Comparison of ENCODE assay signal across 8 cellular contexts in the genomic region with DNA sequence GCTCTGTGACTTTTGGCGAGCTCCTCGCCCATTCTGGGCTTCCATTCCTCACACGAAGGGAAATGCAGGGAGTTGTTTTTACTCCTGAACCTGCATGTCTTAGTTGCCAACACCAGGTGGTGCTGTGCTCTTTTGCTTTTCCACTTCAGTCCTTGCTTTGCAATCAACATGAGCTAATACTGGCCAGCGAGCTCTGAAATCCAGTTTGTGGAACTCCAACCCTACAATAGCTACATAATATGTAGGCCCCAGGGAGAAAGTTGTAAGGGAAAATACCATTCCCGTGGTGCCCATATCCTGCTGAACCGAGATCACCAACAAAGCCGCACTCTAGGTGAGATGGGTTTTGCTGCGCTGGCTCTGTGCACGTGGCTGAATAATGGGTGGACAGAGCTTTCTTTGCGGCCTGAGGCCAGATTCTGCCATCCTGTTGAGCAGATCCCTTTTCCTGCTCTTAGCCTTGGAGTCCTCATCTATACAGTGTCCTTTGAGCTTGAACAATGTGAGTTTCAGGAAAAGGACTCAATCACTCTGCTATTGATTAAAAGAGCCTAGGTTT. TPM values are rescaled to one million over a fixed set of nuclear protein-coding genes. Genes with fewer than 3 reads are reported as not detected.
DNase-seq lines count a peak whose midpoint lies in the region; ATAC-seq and TF ChIP-seq lines count a peak whose summit lies in the region.

No MANE protein-coding gene starts in this region.

- POLR2A ChIA-PET in HCT116 (lab: Charles Lee), result no interaction called here

- peaks cover 2% of the 10 kb centered on the region for H3K4me1 Mint-ChIP-seq in endodermal cell

- no peak overlapping the region for H2AK5ac ChIP-seq in mesendoderm (ENCODE audit: low read length)

- H3K36me3 ChIP-seq in HCT116 (ENCODE audit: control insufficient read depth in 1 of 2, insufficient read depth in 2 of 2, low read length in 2 of 2) (peaks cover 0 to 2% of the 10 kb centered on the region in 2 experiments; a peak in 2 of 4 replicates), endodermal cell (ENCODE audit: control insufficient read depth, insufficient read depth, low read length) (peaks cover 7% of the 10 kb centered on the region), mesendoderm (ENCODE audit: control insufficient read depth, insufficient read depth, low read length) (peaks cover 3% of the 10 kb centered on the region)

- H4K20me1 ChIP-seq in HCT116 (ENCODE audit: insufficient read depth), result no peaks in the 10 kb centered on the region

- BruUV-seq in HCT116 (replicated peaks; lab: Mats Ljungman, UMichigan), result no TSS peak

- peak; percentile 71 for DNase-seq in DMS 273 (lab: John Stamatoyannopoulos, UW; ENCODE audit: unreplicated experiment)
- DNase-seq in HCT116 (ENCODE audit: low read depth, low spot score), result peak; percentile 40
- peak; percentile 6 for DNase-seq in NCI-H446 treated with DMSO at 0.1 percent for 48 hours (lab: John Stamatoyannopoulos, UW)
- DNase-seq in activated CD4-positive, alpha-beta T cell treated with anti-CD3 and anti-CD28 coated beads for 48 hours, result peak; percentile 43
- peak; percentile 88 for DNase-seq in endodermal cell
- DNase-seq in mesendoderm, result peak; percentile 86
- peak; percentile 71 for DNase-seq in stromal cell of bone marrow (ENCODE audit: low read depth)

- H3K4ac ChIP-seq in mesendoderm (ENCODE audit: low read depth, low read length), result no peak overlapping the region

- H3K4me3 ChIP-seq in HCT116 (replicated peaks in 1 of 2; ENCODE audit: low read depth in 1 of 2, low read length in 2 of 2) (no peak overlapping the region), endodermal cell (ENCODE audit: low read length) (no peak overlapping the region), mesendoderm (ENCODE audit: low read length) (no peak overlapping the region)

- H3K9me2 ChIP-seq in HCT116 (ENCODE audit: insufficient read depth), result no peaks in the 10 kb centered on the region

- 66 to 72% methylated on average over 9 to 10 of the region's 10 CpGs for WGBS in endodermal cell (ENCODE audit: insufficient coverage in 1 of 2, insufficient read length in 1 of 2), 2 experiments
- no CpG with 5 or more reads among the region's 10 CpGs for WGBS in mesendoderm (ENCODE audit: extremely low coverage, insufficient coverage, low lambda C conversion rate)

- TF ChIP-seq POLR2A in HCT116 (IDR thresholded peaks at IDR 0.05; ENCODE audit: borderline replicate concordance, extremely low read depth, insufficient read depth, insufficient read length), result no peak

- H3K9me3 ChIP-seq in HCT116 (ENCODE audit: control insufficient read depth in 1 of 2, insufficient read depth in 1 of 2, low read depth in 1 of 2, low read length in 2 of 2) (no peaks in the 10 kb centered on the region), endodermal cell (ENCODE audit: control insufficient read depth, low read length) (no peaks in the 10 kb centered on the region)

- RAD21 ChIA-PET in HCT116 (lab: Charles Lee; ENCODE audit: low non-redundant PET in 1 of 2, low total read pairs in 2 of 2, uncharacterized antibody in 2 of 2, unreplicated experiment in 2 of 2), result interaction anchor here (0.8 to 1.6 kb wide), 8 partner anchors 10 to 718 kb away, joined by 3 to 7 read pairs (median 4); no protein-coding TSS in a partner anchor

- no peaks in the 10 kb centered on the region for H3K79me1 ChIP-seq in mesendoderm (ENCODE audit: low read length)

- H3K27ac ChIP-seq in HCT116 (ENCODE audit: low read depth, low read length), result no peak overlapping the region
- H3K27ac ChIP-seq in endodermal cell (ENCODE audit: low read depth, low read length), result no peak overlapping the region
- H3K27ac ChIP-seq in mesendoderm (ENCODE audit: low read depth, low read length), result no peak overlapping the region

- H3K4me1 ChIP-seq in HCT116 (ENCODE audit: control insufficient read depth in 1 of 2, insufficient read depth in 2 of 2, low read length in 2 of 2) (no peaks in the 10 kb centered on the region), endodermal cell (ENCODE audit: control insufficient read depth, insufficient read depth, low read length) (no peaks in the 10 kb centered on the region), mesendoderm (ENCODE audit: control insufficient read depth, low read depth, low read length) (no peaks in the 10 kb centered on the region)

- no peak overlapping the region for H4K8ac ChIP-seq in mesendoderm (ENCODE audit: low read depth, low read length)

- H3K27me3 ChIP-seq in HCT116 (ENCODE audit: insufficient read depth, low read length), result no peaks in the 10 kb centered on the region
- no peaks in the 10 kb centered on the region for H3K27me3 ChIP-seq in endodermal cell (ENCODE audit: control insufficient read depth, insufficient read depth, low read length, poor library complexity, severe bottlenecking)
- H3K27me3 ChIP-seq in mesendoderm (ENCODE audit: insufficient read depth, low read length, poor library complexity), result no peaks in the 10 kb centered on the region

- no peak overlapping the region for H3K4me3 Mint-ChIP-seq in endodermal cell

- ATAC-seq in HCT116, result peak; percentile 80
- ATAC-seq in HG03442 (IDR thresholded peaks at IDR 0.05; ENCODE audit: unreplicated experiment), result no peak

- CTCF ChIA-PET in HCT116 (lab: Charles Lee), result interaction anchor here (0.5 to 2.3 kb wide), 35 partner anchors 8 to 722 kb away, joined by 3 to 30 read pairs (median 5); partner anchors contain the start of genes CCDC174, LSM3, SLC6A6 and XPC

- no peak overlapping the region for H3K23ac ChIP-seq in mesendoderm (ENCODE audit: low read length)

- H3K36me3 Mint-ChIP-seq in endodermal cell (ENCODE audit: low read depth), result peaks cover 14% of the 10 kb centered on the region

- TF ChIP-seq CTCF in HCT116 (IDR thresholded peaks at IDR 0.05 in 2 of 3, conservative IDR thresholded peaks at IDR 0.05 in 1 of 3; ENCODE audit: borderline replicate concordance in 1 of 3, insufficient read depth in 1 of 3, low read depth in 2 of 3, low read length in 2 of 3) (peak; percentile 79 to 85 (median 83)), endodermal cell (conservative IDR thresholded peaks at IDR 0.05) (peak; percentile 90)

- no peak overlapping the region for H2BK15ac ChIP-seq in mesendoderm (replicated peaks; ENCODE audit: low read depth)

- H3K4me2 ChIP-seq in HCT116 (ENCODE audit: low read length), result no peak overlapping the region
- H3K4me2 ChIP-seq in mesendoderm (ENCODE audit: low read length), result no peak overlapping the region

- H2BK120ac ChIP-seq in mesendoderm (ENCODE audit: low read depth, low read length), result no peak overlapping the region

- H3K27me3 Mint-ChIP-seq in endodermal cell (ENCODE audit: insufficient read depth), result peaks cover 2% of the 10 kb centered on the region

- peak overlapping the region; percentile 1 for H3K56ac ChIP-seq in mesendoderm (ENCODE audit: low read length)

- H2AFZ ChIP-seq in HCT116 (ENCODE audit: low read depth, low read length, poor library complexity, severe bottlenecking), result no peak overlapping the region

- peak; percentile 89 for TF ChIP-seq RAD21 in HCT116 (IDR thresholded peaks at IDR 0.05; ENCODE audit: low read depth)

- no peak overlapping the region for H3K18ac ChIP-seq in mesendoderm (ENCODE audit: low read length)

- no peak overlapping the region for H2BK5ac ChIP-seq in mesendoderm (ENCODE audit: low read length)

- H3K9ac ChIP-seq in HCT116 (ENCODE audit: low read length) (no peak overlapping the region), endodermal cell (ENCODE audit: extremely low read depth, low read length, poor library complexity, severe bottlenecking) (no peak overlapping the region), mesendoderm (ENCODE audit: low read length) (no peak overlapping the region)

- no peaks in the 10 kb centered on the region for H3K79me2 ChIP-seq in HCT116 (ENCODE audit: insufficient read depth, low read length)
- H3K79me2 ChIP-seq in mesendoderm (ENCODE audit: control insufficient read depth, insufficient read depth, low read length), result no peaks in the 10 kb centered on the region

- no peaks in the 10 kb centered on the region for H3K9me3 Mint-ChIP-seq in endodermal cell

- intact Hi-C loops in HCT116 (cut with micrococcal nuclease), result loop anchor here (1.0 to 10.0 kb wide), 4 partner anchors 257 to 721 kb away; no protein-coding TSS in a partner anchor

- no peak overlapping the region for H3K27ac Mint-ChIP-seq in endodermal cell

- H4K5ac ChIP-seq in mesendoderm (ENCODE audit: low read length), result no peak overlapping the region

TF ChIP-seq in HCT116, 20 proteins besides CTCF, POLR2A, EP300 and RAD21 (continues in another document):
- TF ChIP-seq CEBPB (IDR thresholded peaks at IDR 0.05; ENCODE audit: low read depth), result no peak
- TF ChIP-seq, protein P1, sequence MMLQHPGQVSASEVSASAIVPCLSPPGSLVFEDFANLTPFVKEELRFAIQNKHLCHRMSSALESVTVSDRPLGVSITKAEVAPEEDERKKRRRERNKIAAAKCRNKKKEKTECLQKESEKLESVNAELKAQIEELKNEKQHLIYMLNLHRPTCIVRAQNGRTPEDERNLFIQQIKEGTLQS (IDR thresholded peaks at IDR 0.05), result no peak
- no peak for TF ChIP-seq ZFX (IDR thresholded peaks at IDR 0.05)
- TF ChIP-seq ELF1 (IDR thresholded peaks at IDR 0.05; ENCODE audit: borderline replicate concordance, low read depth), result no peak

RNA-seq across cellular contexts. Expression of gene LSM3, which starts 25.0 kb away (rescaled TPM):
- total RNA-seq in HCT116 (2021; ENCODE audit: unreplicated experiment), result 17.4 TPM
- 5.6 and 7.4 TPM in 2 replicates for polyA plus RNA-seq in HCT116 (2012)
- total RNA-seq in endodermal cell, result 10 to 100 TPM; 18.1 to 19.7 TPM
- 21.2 TPM for polyA plus RNA-seq in endodermal cell (2013, experiment 1 of 2)
- polyA plus RNA-seq in endodermal cell (2013, experiment 2 of 2), result 21.9 TPM
- polyA plus RNA-seq in mesendoderm (2013, experiment 1 of 2), result 50.3 TPM
- 49.8 TPM for polyA plus RNA-seq in mesendoderm (2013, experiment 2 of 2)

RNA-seq across cellular contexts. Expression of gene XPC, which starts 25.2 kb away (rescaled TPM):
- total RNA-seq in HCT116 (2021; ENCODE audit: unreplicated experiment), result 29.5 TPM
- 21.6 and 22.6 TPM in 2 replicates for polyA plus RNA-seq in HCT116 (2012)
- 10 to 100 TPM; 33.0 to 40.0 TPM for total RNA-seq in endodermal cell
- polyA plus RNA-seq in endodermal cell (2013, experiment 1 of 2), result 37.6 TPM
- 34.9 TPM for polyA plus RNA-seq in endodermal cell (2013, experiment 2 of 2)
- 12.8 TPM for polyA plus RNA-seq in mesendoderm (2013, experiment 1 of 2)
- 12.3 TPM for polyA plus RNA-seq in mesendoderm (2013, experiment 2 of 2)

Comparison
In these comparisons a context has a peak if more than half of its experiments do, and no peak if none do; other contexts are left out.
1. DNase-seq: peak in every context shown above with its lines; median percentile 88 in endodermal cell; 86 in mesendoderm; 71 in DMS 273; 71 in stromal cell of bone marrow; 43 in activated CD4-positive, alpha-beta T cell treated with anti-CD3 and anti-CD28 coated beads for 48 hours; 40 in HCT116; 6 in NCI-H446 treated with DMSO at 0.1 percent for 48 hours.